ENCODE assay signal across 9 cellular contexts in the genomic region with DNA sequence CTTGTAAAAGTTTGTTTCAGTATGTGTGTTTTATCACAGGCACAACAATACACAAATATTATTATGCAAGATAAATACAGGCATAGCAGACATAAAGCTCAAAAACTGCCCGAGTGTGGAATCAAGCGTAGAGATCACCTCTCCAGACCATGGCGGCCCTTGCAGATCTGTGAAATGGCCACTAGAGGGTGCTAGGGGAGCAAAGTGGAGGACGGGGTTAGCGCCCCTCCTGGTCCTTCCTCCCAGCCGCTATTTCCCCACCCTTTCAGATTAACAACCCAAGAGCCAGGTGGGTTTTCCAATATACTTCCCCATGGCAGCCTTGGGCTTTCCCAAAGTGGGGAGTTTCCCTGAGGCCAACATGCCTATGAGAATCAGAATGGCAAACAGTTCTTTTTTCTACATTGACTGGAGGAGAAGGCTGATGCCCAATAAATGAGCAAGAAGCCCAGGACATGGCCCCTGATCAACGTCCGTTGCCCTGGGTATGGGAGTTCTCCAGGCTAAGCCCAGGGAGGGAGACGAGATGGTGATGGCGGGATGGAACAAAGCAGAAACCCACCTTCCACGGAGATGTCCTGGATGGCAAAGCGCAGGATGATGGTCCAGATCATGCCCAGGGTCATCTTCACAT.
DNase-seq lines count a peak whose midpoint lies in the region; ATAC-seq and TF ChIP-seq lines count a peak whose summit lies in the region.
"Had no signal": no experiment of that assay in that cellular context is flagged by ENCODE, and none has a peak within 500 bp of the region (broad histone marks: within the 10 kb centered on the region; RNA-seq: fewer than 3 reads in every experiment).

No MANE protein-coding gene starts in this region.

- in situ Hi-C loops in Caki2 (cut with HindIII; ENCODE audit: low pct_unique_long_range_greater_than_20kb, low sequenced_read_pairs), result no loop called here

- H3K27me3 ChIP-seq in WERI-Rb-1 (ENCODE audit: insufficient read depth, low read depth, severe bottlenecking), result no peaks in the 10 kb centered on the region

- H3K4me3 Mint-ChIP-seq in HFFc6, result peak overlapping the region; percentile 39; the same call in 1 of the 2 replicates
- H3K4me3 Mint-ChIP-seq in MCF 10A (ENCODE audit: unreplicated experiment), result no peak overlapping the region
- no peak overlapping the region for H3K4me3 Mint-ChIP-seq in immature natural killer cell
- H3K4me3 Mint-ChIP-seq: T-helper 1 cell treated with Interleukin-12 subunit alpha and Interleukin-12 subunit beta and Interleukin-4 antibody, amounts not matched to agents 30 μg/mL and 1 μg/mL, for 36 hours had no signal

- H3K36me3 Mint-ChIP-seq in HFFc6 (ENCODE audit: low read depth), result peaks cover 42% of the 10 kb centered on the region
- H3K36me3 Mint-ChIP-seq in MCF 10A (ENCODE audit: insufficient read depth, unreplicated experiment), result peaks cover 76% of the 10 kb centered on the region
- H3K36me3 Mint-ChIP-seq in immature natural killer cell, result peaks cover 0 to 3% (median 0%) of the 10 kb centered on the region in 3 donors

- H3K27me3 Mint-ChIP-seq in HFFc6 (ENCODE audit: insufficient read depth) (peaks cover 27% of the 10 kb centered on the region), MCF 10A (ENCODE audit: insufficient read depth, unreplicated experiment) (no peaks in the 10 kb centered on the region), immature natural killer cell (ENCODE audit: low read depth in 3 of 3) (peaks cover 0 to 3% (median 2%) of the 10 kb centered on the region in 3 donors)

- TF ChIP-seq CTCF in HFFc6 (IDR thresholded peaks at IDR 0.05) (peak; percentile 99), WERI-Rb-1 (IDR thresholded peaks at IDR 0.05; ENCODE audit: low read depth, low read length) (peak; percentile 95), MCF 10A (IDR thresholded peaks at IDR 0.05; ENCODE audit: unreplicated experiment) (peak; percentile 93)

- H3K4me1 Mint-ChIP-seq in HFFc6 (ENCODE audit: low read depth), result peaks cover 33% of the 10 kb centered on the region
- H3K4me1 Mint-ChIP-seq in MCF 10A (ENCODE audit: insufficient read depth, unreplicated experiment), result peaks cover 5% of the 10 kb centered on the region
- peaks cover 0 to 16% of the 10 kb centered on the region in 2 donors for H3K4me1 Mint-ChIP-seq in immature natural killer cell

- no peak overlapping the region for H3K4me3 ChIP-seq in WERI-Rb-1 (ENCODE audit: low read depth, low read length)

- H3K9me3 Mint-ChIP-seq in HFFc6 (no peaks in the 10 kb centered on the region), MCF 10A (ENCODE audit: unreplicated experiment) (no peaks in the 10 kb centered on the region), immature natural killer cell (no peaks in the 10 kb centered on the region)
- H3K9me3 Mint-ChIP-seq: T-helper 1 cell treated with Interleukin-12 subunit alpha and Interleukin-12 subunit beta and Interleukin-4 antibody, amounts not matched to agents 30 μg/mL and 1 μg/mL, for 36 hours had no signal

- BruUV-seq in MCF 10A (replicated peaks; lab: Mats Ljungman, UMichigan), result no TSS peak

- DNase-seq in Caki2 (ENCODE audit: low read depth) (peak; percentile 50), HFFc6 (peak; percentile 54), NCI-H2171 (lab: John Stamatoyannopoulos, UW) (peak; percentile 58), WERI-Rb-1 (peak; percentile 73), MCF 10A (ENCODE audit: unreplicated experiment) (peak; percentile 83), immature natural killer cell (peak; percentile 60 to 69 (median 64))
- peak; percentile 81 for DNase-seq in stimulated activated CD4-positive, alpha-beta T cell treated with anti-CD3 and anti-CD28 coated beads, Interleukin-15, amount 100 ng/mL, for 24 hours

- intact Hi-C loops in MCF 10A (cut with micrococcal nuclease), result loop anchor here (1.0 kb wide), 4 partner anchors 66 to 196 kb away; no protein-coding TSS in a partner anchor

- CTCF ChIA-PET in MCF 10A (lab: Yijun Ruan, JAX), result interaction anchor here (0.6 to 5.2 kb wide), 48 partner anchors 8 to 325 kb away, joined by 3 to 53 read pairs (median 4); no protein-coding TSS in a partner anchor

- H3K9me3 ChIP-seq in WERI-Rb-1 (ENCODE audit: severe bottlenecking), result no peaks in the 10 kb centered on the region

- ATAC-seq in HG02885 (IDR thresholded peaks at IDR 0.05; ENCODE audit: poor library complexity, unreplicated experiment), result no peak

- no peak overlapping the region for H3K27ac ChIP-seq in WERI-Rb-1

- POLR2A ChIA-PET in MCF 10A (lab: Yijun Ruan, JAX), result interaction anchor here (0.6 to 2.0 kb wide), 6 partner anchors 15 to 198 kb away, joined by 3 to 6 read pairs (median 4); no protein-coding TSS in a partner anchor

- peak overlapping the region; percentile 78 for H3K27ac Mint-ChIP-seq in HFFc6
- H3K27ac Mint-ChIP-seq in MCF 10A (ENCODE audit: low read depth, unreplicated experiment), result peak overlapping the region; percentile 77
- H3K27ac Mint-ChIP-seq in immature natural killer cell, result no peak overlapping the region
- H3K27ac Mint-ChIP-seq: T-helper 1 cell treated with Interleukin-12 subunit alpha and Interleukin-12 subunit beta and Interleukin-4 antibody, amounts not matched to agents 30 μg/mL and 1 μg/mL, for 36 hours had no signal

- peaks cover 11% of the 10 kb centered on the region; the same call in 1 of the 2 replicates for H3K36me3 ChIP-seq in WERI-Rb-1

Comparison
In these comparisons a context has a peak if more than half of its experiments do, and no peak if none do; other contexts are left out.
1. H3K27ac Mint-ChIP-seq: peak in HFFc6 (single experiment) and MCF 10A (single experiment); none in immature natural killer cell (0 of 6).
2. Peak in every context shown above with its lines, with median percentiles within 50 percentile points of each other: DNase-seq and CTCF ChIP-seq.